In genomic region chr7:108454674-108455523, GRCh38 we compare ENCODE assay signal across 8 cellular contexts. TPM values are rescaled to one million over a fixed set of nuclear protein-coding genes. Genes with fewer than 3 reads are reported as not detected.
A peak's percentile ranks its signal among the peaks of the same experiment; 100 is the strongest.
DNase-seq lines count a peak whose midpoint lies in the region; TF ChIP-seq lines count a peak whose summit lies in the region.

No MANE protein-coding gene starts in this region.

- no peaks in the 10 kb centered on the region for H3K36me3 Mint-ChIP-seq in activated naive CD4-positive, alpha-beta T cell treated with anti-CD3 and anti-CD28 coated beads for 36 hours (ENCODE audit: low read depth)
- peaks cover 0 to 3% of the 10 kb centered on the region in 2 donors for H3K36me3 Mint-ChIP-seq in CD14-positive monocyte

- no peaks in the 10 kb centered on the region for H3K9me3 ChIP-seq in OCI-LY7 (ENCODE audit: low read length)

- H3K4me3 ChIP-seq in OCI-LY7 (ENCODE audit: low read depth, low read length, poor library complexity, severe bottlenecking): no peak overlapping the region

- H4K20me1 ChIP-seq in OCI-LY7 (ENCODE audit: insufficient read depth, low read length): no peaks in the 10 kb centered on the region

- H3K9me2 ChIP-seq in OCI-LY7 (ENCODE audit: insufficient read depth, low read length): no peaks in the 10 kb centered on the region

- peak overlapping the region; percentile 78 for H3K4me3 Mint-ChIP-seq in activated naive CD4-positive, alpha-beta T cell treated with anti-CD3 and anti-CD28 coated beads for 36 hours
- peak overlapping the region in 1 of 2 donors; percentile 77 for H3K4me3 Mint-ChIP-seq in CD14-positive monocyte

- POLR2A ChIA-PET in OCI-LY7 (lab: Charles Lee): interaction anchor here (0.8 kb wide), 1 partner anchor 12 kb away, joined by 3 read pairs; no protein-coding TSS in a partner anchor

- BruUV-seq in OCI-LY7 (replicated peaks; lab: Mats Ljungman, UMichigan): no TSS peak

- H3K4me2 ChIP-seq in OCI-LY7 (ENCODE audit: low read length): no peak overlapping the region

- no peaks in the 10 kb centered on the region for H3K4me1 ChIP-seq in OCI-LY7 (ENCODE audit: insufficient read depth, low read length, poor library complexity, severe bottlenecking)

- H3K27ac Mint-ChIP-seq in activated naive CD4-positive, alpha-beta T cell treated with anti-CD3 and anti-CD28 coated beads for 36 hours: no peak overlapping the region
- no peak overlapping the region for H3K27ac Mint-ChIP-seq in CD14-positive monocyte

- no peaks in the 10 kb centered on the region for H3K36me3 ChIP-seq in OCI-LY7 (ENCODE audit: insufficient read depth, low read length)

- H3K27me3 Mint-ChIP-seq in activated naive CD4-positive, alpha-beta T cell treated with anti-CD3 and anti-CD28 coated beads for 36 hours (ENCODE audit: low read depth): peaks cover 40% of the 10 kb centered on the region
- peaks cover 70 to 88% (median 80%) of the 10 kb centered on the region in 3 donors for H3K27me3 Mint-ChIP-seq in CD14-positive monocyte (ENCODE audit: low read depth in 3 of 3)

- intact Hi-C loops in activated naive CD4-positive, alpha-beta T cell treated with anti-CD3 and anti-CD28 coated beads for 36 hours (cut with micrococcal nuclease): loop anchor here (5.0 kb wide), 1 partner anchor 33 kb away; no protein-coding TSS in a partner anchor
- intact Hi-C loops in CD14-positive monocyte (cut with micrococcal nuclease): no loop called here
- intact Hi-C loops in OCI-LY7 (cut with micrococcal nuclease; ENCODE audit: unreplicated experiment): no loop called here

- peak; percentile 37 for DNase-seq in activated naive CD4-positive, alpha-beta T cell treated with anti-CD3 and anti-CD28 coated beads for 36 hours
- no peak for DNase-seq in activated naive CD4-positive, alpha-beta T cell treated with Interleukin-2 at 50 U/mL for 16 hours
- DNase-seq in NCI-H345 treated with DMSO at 0.1 percent for 48 hours (lab: John Stamatoyannopoulos, UW; ENCODE audit: unreplicated experiment): peak; percentile 57
- peak in 48 of 58 donors; percentile 17 to 83 (median 58) for DNase-seq in anterior cingulate cortex (lab: John Stamatoyannopoulos, UW)
- DNase-seq in hepatic stellate cell (ENCODE audit: low spot score): peak; percentile 24
- DNase-seq in retina: peak; percentile 89
- DNase-seq in CD14-positive monocyte (ENCODE audit: low spot score): no peak
- DNase-seq in OCI-LY7 (ENCODE audit: low spot score): no peak

- no peak overlapping the region for H3K27ac ChIP-seq in OCI-LY7 (ENCODE audit: low read depth, low read length, poor library complexity, severe bottlenecking)

- H3K9me3 Mint-ChIP-seq in activated naive CD4-positive, alpha-beta T cell treated with anti-CD3 and anti-CD28 coated beads for 36 hours: no peaks in the 10 kb centered on the region
- peaks cover 0 to 4% (median 2%) of the 10 kb centered on the region in 7 donors for H3K9me3 Mint-ChIP-seq in CD14-positive monocyte

- CTCF ChIA-PET in activated naive CD4-positive, alpha-beta T cell treated with anti-CD3 and anti-CD28 coated beads for 36 hours (lab: Charles Lee): interaction anchor here (0.6 kb wide), 1 partner anchor 14 kb away, joined by 5 read pairs; no protein-coding TSS in a partner anchor
- CTCF ChIA-PET in OCI-LY7 (lab: Charles Lee; ENCODE audit: unreplicated experiment): no interaction called here

- no peak overlapping the region for H2AFZ ChIP-seq in OCI-LY7 (ENCODE audit: low read length)

- TF ChIP-seq CTCF in CD14-positive monocyte (IDR thresholded peaks at IDR 0.05) (no peak), OCI-LY7 (conservative IDR thresholded peaks at IDR 0.05; ENCODE audit: low read length) (no peak)

- H3K79me2 ChIP-seq in OCI-LY7 (ENCODE audit: insufficient read depth, low read depth, low read length): no peaks in the 10 kb centered on the region

- H3K4me1 Mint-ChIP-seq in activated naive CD4-positive, alpha-beta T cell treated with anti-CD3 and anti-CD28 coated beads for 36 hours (ENCODE audit: low read depth): peaks cover 14% of the 10 kb centered on the region
- peaks cover 8% of the 10 kb centered on the region for H3K4me1 Mint-ChIP-seq in CD14-positive monocyte

RNA-seq across cellular contexts. Expression of gene NRCAM, which starts 1.3 kb away (rescaled TPM):
- total RNA-seq in activated naive CD4-positive, alpha-beta T cell treated with anti-CD3 and anti-CD28 coated beads for 36 hours: 1 to 10 TPM in 1 of 2 experiments, under 1 TPM in 1; 0.81 to 1.0 TPM
- polyA plus RNA-seq in CD14-positive monocyte: not detected
- total RNA-seq in OCI-LY7 (2014; rRNA removed; shearing (Covaris generic)): not detected in 2 replicates
- total RNA-seq in OCI-LY7 (2022): not detected in 2 replicates

Comparison
In these comparisons a context has a peak if more than half of its experiments do, and no peak if none do; other contexts are left out.
1. DNase-seq: peak in activated naive CD4-positive, alpha-beta T cell treated with anti-CD3 and anti-CD28 coated beads for 36 hours (single experiment), NCI-H345 treated with DMSO at 0.1 percent for 48 hours (single experiment), anterior cingulate cortex (48 of 58), hepatic stellate cell (single experiment) and retina (single experiment); none in activated naive CD4-positive, alpha-beta T cell treated with Interleukin-2 at 50 U/mL for 16 hours (single experiment), CD14-positive monocyte (single experiment) and OCI-LY7 (single experiment).